In genomic region chr17:47635734-47636133, GRCh38 we compare ENCODE assay signal across 9 cellular contexts.
"Had no signal": no experiment of that assay in that cellular context is flagged by ENCODE, and none has a peak within 500 bp of the region (broad histone marks: within the 10 kb centered on the region; RNA-seq: fewer than 3 reads in every experiment).

No MANE protein-coding gene starts in this region.

- FAIRE-seq: HTR-8/SVneo had no signal

- H3K9me3 Mint-ChIP-seq: HFFc6, IgD-negative memory B cell had no signal

- H3K27ac Mint-ChIP-seq: HFFc6, IgD-negative memory B cell had no signal

- H3K4me3 Mint-ChIP-seq: HFFc6, IgD-negative memory B cell had no signal

- DNase-seq: GM23248, GOT3, H7, HFFc6, KG1 had no signal

- H3K4me1 ChIP-seq: HAP-1 had no signal

- H2AFZ ChIP-seq: GM23248 had no signal

- H3K36me3 Mint-ChIP-seq: IgD-negative memory B cell had no signal

- ATAC-seq: HCT116 had no signal

- H3K27me3 Mint-ChIP-seq: IgD-negative memory B cell had no signal

- H3K36me3 ChIP-seq: HAP-1 had no signal

- H3K4me3 ChIP-seq: GM23248, HAP-1 had no signal

- H3K9me3 ChIP-seq: HAP-1 had no signal

- H3K9ac ChIP-seq: GM23248 had no signal

- H3K27ac ChIP-seq: GM23248 had no signal
